8 cellular contexts compared by ENCODE assay signal in the genomic region with DNA sequence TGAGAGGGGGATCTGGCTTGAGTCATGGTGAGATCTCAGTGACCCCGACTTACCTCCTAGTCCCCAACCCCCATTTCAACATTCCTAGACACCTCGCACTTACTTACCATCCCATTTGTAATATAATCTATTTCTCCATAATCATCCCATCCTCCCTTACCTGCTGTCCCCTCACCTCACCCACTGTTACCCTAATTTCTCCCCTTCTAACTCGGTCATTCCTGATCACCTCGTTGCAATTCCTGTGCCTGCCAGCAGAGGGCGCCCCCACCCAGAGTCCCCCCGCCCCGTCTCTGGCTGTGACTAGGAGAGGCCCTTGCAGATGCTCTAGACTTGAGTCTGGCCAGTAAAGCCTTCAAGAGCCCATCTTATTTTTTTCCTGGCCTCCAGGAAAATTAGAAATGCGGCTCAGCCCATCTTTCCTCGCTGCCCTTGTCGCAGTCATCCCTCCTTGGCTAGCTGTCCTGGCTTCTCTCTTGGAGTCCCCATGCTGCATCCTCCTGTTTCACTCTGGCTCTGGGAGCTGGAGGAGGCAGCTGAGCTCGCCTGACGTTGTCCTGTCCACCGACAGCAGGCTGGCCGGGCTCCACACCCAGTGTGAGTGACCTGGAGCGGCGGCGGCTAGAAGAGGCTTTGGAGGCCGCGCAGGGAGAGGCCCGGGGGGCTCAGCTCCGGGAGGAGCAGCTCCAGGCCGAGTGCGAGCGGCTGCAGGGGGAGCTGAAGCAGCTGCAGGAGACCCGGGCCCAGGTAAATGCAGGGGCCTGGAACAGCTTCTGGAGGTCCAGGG. TPM values are rescaled to one million over a fixed set of nuclear protein-coding genes. Genes with fewer than 3 reads are reported as not detected.
A peak's percentile ranks its signal among the peaks of the same experiment; 100 is the strongest.
DNase-seq lines count a peak whose midpoint lies in the region; ATAC-seq and TF ChIP-seq lines count a peak whose summit lies in the region.

No MANE protein-coding gene starts in this region.

- H3K36me3 Mint-ChIP-seq in CD4-positive, CD25-positive, alpha-beta regulatory T cell: no peaks in the 10 kb centered on the region

- no peak overlapping the region for H3K4me3 ChIP-seq in CD4-positive, CD25-positive, alpha-beta regulatory T cell (ENCODE audit: low read depth, low read length)
- H3K4me3 ChIP-seq in HL-60 (replicated peaks; ENCODE audit: insufficient read depth, low read length) (no peak overlapping the region), lower leg skin (ENCODE audit: low read depth, poor library complexity, severe bottlenecking) (no peak overlapping the region)

- peak; percentile 56 to 73 (median 60) for DNase-seq in CD4-positive, CD25-positive, alpha-beta regulatory T cell
- DNase-seq in HL-60 (ENCODE audit: low read depth in 1 of 2, low spot score in 1 of 2) (peak in 1 of 2 experiments; percentile 62), RWPE1 (ENCODE audit: low spot score) (peak; percentile 88), activated gamma-delta T cell (lab: John Stamatoyannopoulos, UW) (peak; percentile 54), germinal center (ENCODE audit: low spot score) (peak; percentile 91), pons (ENCODE audit: low spot score) (peak; percentile 40), lower leg skin (ENCODE audit: low spot score in 2 of 2) (no peak), NCI-H446 treated with DMSO at 0.1 percent for 48 hours (lab: John Stamatoyannopoulos, UW) (no peak)

- no peaks in the 10 kb centered on the region for H3K27me3 ChIP-seq in CD4-positive, CD25-positive, alpha-beta regulatory T cell (ENCODE audit: control insufficient read depth, insufficient read depth, low read length)
- H3K27me3 ChIP-seq in HL-60 (ENCODE audit: insufficient read depth, poor library complexity, severe bottlenecking): no peaks in the 10 kb centered on the region

- TF ChIP-seq POLR2A in lower leg skin (IDR thresholded peaks at IDR 0.05): no peak

- POLR2A ChIA-PET in RWPE1 (lab: Yijun Ruan, JAX; ENCODE audit: low non-redundant PET): no interaction called here

- H3K27ac ChIP-seq in CD4-positive, CD25-positive, alpha-beta regulatory T cell (ENCODE audit: insufficient read depth, low read length, poor library complexity, severe bottlenecking): no peak overlapping the region
- H3K27ac ChIP-seq in HL-60 (replicated peaks) (no peak overlapping the region), RWPE1 (no peak overlapping the region)

- H3K4me3 Mint-ChIP-seq in CD4-positive, CD25-positive, alpha-beta regulatory T cell: peak overlapping the region in 2 of 4 donors; percentile 9 to 32

- no peaks in the 10 kb centered on the region for H3K9me3 ChIP-seq in CD4-positive, CD25-positive, alpha-beta regulatory T cell (ENCODE audit: control insufficient read depth in 2 of 2, low read length in 2 of 2)

- H3K4me1 ChIP-seq in CD4-positive, CD25-positive, alpha-beta regulatory T cell (ENCODE audit: control insufficient read depth, insufficient read depth, low read length, poor library complexity, severe bottlenecking): peaks cover 33% of the 10 kb centered on the region

- CTCF ChIA-PET in RWPE1 (lab: Yijun Ruan, JAX): interaction anchor here (0.6 to 2.2 kb wide), 11 partner anchors 9 to 652 kb away, joined by 3 to 12 read pairs (median 4); a partner anchor contains a TSS

- intact Hi-C loops in lower leg skin (cut with DNase I; ENCODE audit: low total_unique reads): no loop called here

- 60 to 67% methylated on average over 19 to 25 of the region's 25 CpGs for WGBS in lower leg skin, 2 donors

- peaks cover 9% of the 10 kb centered on the region for H3K27me3 Mint-ChIP-seq in CD4-positive, CD25-positive, alpha-beta regulatory T cell

- H3K9me3 Mint-ChIP-seq in CD4-positive, CD25-positive, alpha-beta regulatory T cell: no peaks in the 10 kb centered on the region

- TF ChIP-seq CTCF in HL-60 (IDR thresholded peaks at IDR 0.05; ENCODE audit: insufficient read depth, low read length) (peak; percentile 78), RWPE1 (conservative IDR thresholded peaks at IDR 0.05; ENCODE audit: low read depth) (peak; percentile 99), lower leg skin (IDR thresholded peaks at IDR 0.05) (peak in 1 of 3 donors; percentile 29)

- peaks cover 6 to 47% (median 19%) of the 10 kb centered on the region in 4 donors for H3K4me1 Mint-ChIP-seq in CD4-positive, CD25-positive, alpha-beta regulatory T cell

- ATAC-seq in CD4-positive, CD25-positive, alpha-beta regulatory T cell (ENCODE audit: low read depth in 2 of 2): peak; percentile 32 to 37

- no peaks in the 10 kb centered on the region for H3K36me3 ChIP-seq in CD4-positive, CD25-positive, alpha-beta regulatory T cell (ENCODE audit: control insufficient read depth, insufficient read depth, low read length)

- no peak overlapping the region for H3K27ac Mint-ChIP-seq in CD4-positive, CD25-positive, alpha-beta regulatory T cell

RNA-seq across cellular contexts. Expression of a gene that starts 5.0 kb away (rescaled TPM):
- total RNA-seq in CD4-positive, CD25-positive, alpha-beta regulatory T cell: 6.1 TPM
- polyA plus RNA-seq in CD4-positive, CD25-positive, alpha-beta regulatory T cell: under 1 TPM; 0.11 to 0.60 (median 0.51) TPM
- total RNA-seq in lower leg skin: 10 to 100 TPM in 2 of 4 donors, 1 to 10 TPM in 2; 7.1 to 14.7 (median 9.3) TPM

RNA-seq across cellular contexts. Expression of a gene that starts 34.1 kb away (rescaled TPM):
- 15.7 TPM for total RNA-seq in CD4-positive, CD25-positive, alpha-beta regulatory T cell
- polyA plus RNA-seq in CD4-positive, CD25-positive, alpha-beta regulatory T cell: 1 to 10 TPM; 3.8 to 8.5 (median 5.2) TPM
- total RNA-seq in lower leg skin: 1 to 10 TPM in 2 of 4 donors, under 1 TPM in 1, not detected in 1; 0.12 to 1.9 (median 1.2) TPM

RNA-seq across cellular contexts. Expression of a gene that starts 49.2 kb away (rescaled TPM):
- 242 TPM for total RNA-seq in CD4-positive, CD25-positive, alpha-beta regulatory T cell
- 10 to 100 TPM; 20.4 to 27.2 (median 23.3) TPM for polyA plus RNA-seq in CD4-positive, CD25-positive, alpha-beta regulatory T cell
- total RNA-seq in lower leg skin: 100 to 1,000 TPM; 114 to 189 (median 124) TPM

Comparison
In these comparisons a context has a peak if more than half of its experiments do, and no peak if none do; other contexts are left out.
1. DNase-seq: peak in CD4-positive, CD25-positive, alpha-beta regulatory T cell (3 of 3), RWPE1 (single experiment), activated gamma-delta T cell (single experiment), germinal center (single experiment) and pons (single experiment); none in lower leg skin (0 of 2) and NCI-H446 treated with DMSO at 0.1 percent for 48 hours (single experiment).